ENCODE assay signal across 8 cellular contexts in genomic region chr2:101387151-101387807, GRCh38. TPM values are rescaled to one million over a fixed set of nuclear protein-coding genes. Genes with fewer than 3 reads are reported as not detected.
A peak's percentile ranks its signal among the peaks of the same experiment; 100 is the strongest.
DNase-seq lines count a peak whose midpoint lies in the region; ATAC-seq and TF ChIP-seq lines count a peak whose summit lies in the region.

Gene CREG2, minus strand, starts transcription at chr2:101387503. Its CDS starts 46 bp downstream, at chr2:101387457.

- H2AFZ ChIP-seq in HCT116 (ENCODE audit: low read depth, low read length, poor library complexity, severe bottlenecking) (peak within 1 kb of the TSS; percentile 96), parathyroid adenoma (peak within 1 kb of the TSS; percentile 88)

- H3K4me1 ChIP-seq in HCT116 (ENCODE audit: control insufficient read depth in 1 of 2, insufficient read depth in 2 of 2, low read length in 2 of 2) (peaks cover 0 to 18% of the 10 kb centered on the region in 2 experiments; a peak in 2 of 4 replicates), adipocyte (ENCODE audit: control insufficient read depth, insufficient read depth, low read length) (peaks cover 12% of the 10 kb centered on the region), parathyroid adenoma (no peaks in the 10 kb centered on the region), transverse colon (peaks cover 5 to 14% (median 11%) of the 10 kb centered on the region in 4 donors)

- intact Hi-C loops in HCT116 (cut with micrococcal nuclease), result loop anchor here (1.0 to 5.0 kb wide), 2 partner anchors 45 to 135 kb away; partner anchors contain the start of gene CNOT11
- intact Hi-C loops in cardiac septum (cut with DNase I), result no loop called here
- intact Hi-C loops in transverse colon (cut with DNase I; ENCODE audit: low total_unique reads), result no loop called here

- H3K27me3 ChIP-seq in HCT116 (ENCODE audit: insufficient read depth, low read length) (0 out of 2 replicates have a peak, but pooled peaks cover 5% of the 10 kb centered on the region), adipocyte (replicated peaks; ENCODE audit: control insufficient read depth, insufficient read depth, low read length) (peaks cover 9% of the 10 kb centered on the region), parathyroid adenoma (ENCODE audit: control insufficient read depth, insufficient read depth, low read length) (peaks cover 8% of the 10 kb centered on the region), transverse colon (peaks cover 67% of the 10 kb centered on the region)

- ATAC-seq in HCT116, result peak; percentile 91
- peak; percentile 91 for ATAC-seq in SK-N-SH treated with all-trans-retinoic acid at 6 μM for 48 hours
- no peak for ATAC-seq in GM18861 (IDR thresholded peaks at IDR 0.05; ENCODE audit: unreplicated experiment)

- TF ChIP-seq POLR2A in HCT116 (IDR thresholded peaks at IDR 0.05; ENCODE audit: borderline replicate concordance, extremely low read depth, insufficient read depth, insufficient read length) (no peak), transverse colon (IDR thresholded peaks at IDR 0.05) (no peak)

- H3K9me3 ChIP-seq in HCT116 (ENCODE audit: control insufficient read depth in 1 of 2, insufficient read depth in 1 of 2, low read depth in 1 of 2, low read length in 2 of 2), result no peaks in the 10 kb centered on the region
- no peaks in the 10 kb centered on the region for H3K9me3 ChIP-seq in adipocyte (ENCODE audit: control insufficient read depth, low read length)
- no peaks in the 10 kb centered on the region for H3K9me3 ChIP-seq in parathyroid adenoma (ENCODE audit: control insufficient read depth, low read length)
- H3K9me3 ChIP-seq in transverse colon, result no peaks in the 10 kb centered on the region

- no peak within 1 kb of the TSS for H3K27ac ChIP-seq in HCT116 (ENCODE audit: low read depth, low read length)
- no peak within 1 kb of the TSS for H3K27ac ChIP-seq in parathyroid adenoma
- H3K27ac ChIP-seq in transverse colon, result no peak within 1 kb of the TSS

- 0 to 3% methylated on average over 4 to 9 of the region's 79 CpGs for WGBS in transverse colon (ENCODE audit: low coverage in 1 of 2), 2 donors

- H3K9ac ChIP-seq in HCT116 (ENCODE audit: low read length) (peak within 1 kb of the TSS; percentile 30; the same call in 1 of the 2 replicates), adipocyte (ENCODE audit: low read length) (no peak within 1 kb of the TSS), parathyroid adenoma (no peak within 1 kb of the TSS)

- H3K4me3 ChIP-seq in HCT116 (replicated peaks in 1 of 2; ENCODE audit: low read depth in 1 of 2, low read length in 2 of 2) (peak within 1 kb of the TSS; percentile 42 to 57), adipocyte (ENCODE audit: low read length) (peak within 1 kb of the TSS; percentile 80), parathyroid adenoma (ENCODE audit: low read depth, low read length) (peak within 1 kb of the TSS; percentile 47), transverse colon (peak within 1 kb of the TSS in 3 of 4 donors; percentile 21 to 61 (median 40))

- in situ Hi-C loops in transverse colon (cut with MboI; ENCODE audit: low pct_ligation_motif_present in 1 of 4, low pct_unique_long_range_greater_than_20kb in 1 of 4, low sequenced_read_pairs in 3 of 4), result no loop called here

- DNase-seq in AG08396 (ENCODE audit: low spot score) (peak; percentile 88), HCT116 (ENCODE audit: low read depth, low spot score) (peak; percentile 26), adipocyte (ENCODE audit: low read depth) (peak; percentile 83), cardiac septum (ENCODE audit: low spot score) (peak; percentile 80), transverse colon (peak; percentile 32)

- CTCF ChIA-PET in HCT116 (lab: Charles Lee), result interaction anchor here (0.5 to 3.5 kb wide), 9 partner anchors 9 to 421 kb away, joined by 3 to 29 read pairs (median 4); partner anchors contain the start of gene RNF149

- TF ChIP-seq CTCF in HCT116 (IDR thresholded peaks at IDR 0.05 in 2 of 3, conservative IDR thresholded peaks at IDR 0.05 in 1 of 3; ENCODE audit: borderline replicate concordance in 1 of 3, insufficient read depth in 1 of 3, low read depth in 2 of 3, low read length in 2 of 3) (peak; percentile 41 to 72 (median 57)), parathyroid adenoma (IDR thresholded peaks at IDR 0.05) (peak; percentile 38), transverse colon (IDR thresholded peaks at IDR 0.05) (peak in 3 of 5 experiments; percentile 22 to 48 (median 28))

- no peaks in the 10 kb centered on the region for H3K9me2 ChIP-seq in HCT116 (ENCODE audit: insufficient read depth)

- RAD21 ChIA-PET in HCT116 (lab: Charles Lee; ENCODE audit: low non-redundant PET in 1 of 2, low total read pairs in 2 of 2, uncharacterized antibody in 2 of 2, unreplicated experiment in 2 of 2), result interaction anchor here in 1 of 2 experiments (1.2 kb wide), 1 partner anchor 45 kb away, joined by 3 read pairs; no protein-coding TSS in a partner anchor

- POLR2A ChIA-PET in HCT116 (lab: Charles Lee), result no interaction called here

- H3K79me2 ChIP-seq in HCT116 (ENCODE audit: insufficient read depth, low read length), result no peaks in the 10 kb centered on the region
- no peaks in the 10 kb centered on the region for H3K79me2 ChIP-seq in parathyroid adenoma

- peak within 1 kb of the TSS; percentile 88 for H3K4me2 ChIP-seq in HCT116 (ENCODE audit: low read length)
- H3K4me2 ChIP-seq in parathyroid adenoma (ENCODE audit: low read length), result peak within 1 kb of the TSS; percentile 77

- H3K36me3 ChIP-seq in HCT116 (ENCODE audit: control insufficient read depth in 1 of 2, insufficient read depth in 2 of 2, low read length in 2 of 2) (no peaks in the 10 kb centered on the region), adipocyte (ENCODE audit: control insufficient read depth, insufficient read depth, low read length, severe bottlenecking) (no peaks in the 10 kb centered on the region), parathyroid adenoma (ENCODE audit: control insufficient read depth, insufficient read depth, low read length) (no peaks in the 10 kb centered on the region), transverse colon (no peaks in the 10 kb centered on the region)

- no peaks in the 10 kb centered on the region for H4K20me1 ChIP-seq in HCT116 (ENCODE audit: insufficient read depth)

- no peak for TF ChIP-seq EP300 in transverse colon (IDR thresholded peaks at IDR 0.05; ENCODE audit: low read depth)

- peak; percentile 49 for TF ChIP-seq RAD21 in HCT116 (IDR thresholded peaks at IDR 0.05; ENCODE audit: low read depth)

- BruUV-seq in HCT116 (replicated peaks; lab: Mats Ljungman, UMichigan), result no TSS peak

TF ChIP-seq in HCT116, 20 proteins besides CTCF, POLR2A, EP300 and RAD21:
- TF ChIP-seq EZH2phosphoT487 (IDR thresholded peaks at IDR 0.05; ENCODE audit: borderline replicate concordance), result no peak
- peak; percentile 48 for TF ChIP-seq REST (IDR thresholded peaks at IDR 0.05; ENCODE audit: low read depth)

TF ChIP-seq in SK-N-SH treated with all-trans-retinoic acid at 6 μM for 48 hours, 23 proteins besides CTCF, POLR2A, EP300 and RAD21 (continues in another document):
- TF ChIP-seq ZC3H10 (CRISPR knock-in tag; IDR thresholded peaks at IDR 0.05) (no peak), CSDC2 (CRISPR knock-in tag; IDR thresholded peaks at IDR 0.05) (no peak), ESRRG (CRISPR knock-in tag; IDR thresholded peaks at IDR 0.05) (no peak), CREB5 (CRISPR knock-in tag; IDR thresholded peaks at IDR 0.05; ENCODE audit: low read depth) (no peak), CSRNP3 (CRISPR knock-in tag; IDR thresholded peaks at IDR 0.05) (no peak), ZFP3 (CRISPR knock-in tag; IDR thresholded peaks at IDR 0.05) (no peak), ZNF70 (CRISPR knock-in tag; IDR thresholded peaks at IDR 0.05) (no peak), RARB (CRISPR knock-in tag; IDR thresholded peaks at IDR 0.05) (no peak), PPARA (CRISPR knock-in tag; IDR thresholded peaks at IDR 0.05; ENCODE audit: borderline replicate concordance) (no peak), PATZ1 (CRISPR knock-in tag; IDR thresholded peaks at IDR 0.05; ENCODE audit: borderline replicate concordance) (no peak)

RNA-seq across cellular contexts. Expression of gene CREG2, which starts in this region (rescaled TPM):
- total RNA-seq in HCT116 (2021; ENCODE audit: unreplicated experiment) (0.12 TPM), cardiac septum (0.81 TPM), transverse colon (under 1 TPM in 2 of 4 donors, not detected in 2; under 0.01 to 0.16 TPM)
- 0.16 and 0.29 TPM in 2 replicates for polyA plus RNA-seq in HCT116 (2012)

Comparison
In these comparisons a context has a peak if more than half of its experiments do, and no peak if none do; other contexts are left out.
1. Peak in DNase-seq, ATAC-seq, H3K4me3 ChIP-seq, H3K9ac ChIP-seq and H3K4me2 ChIP-seq in HCT116; RNA of the gene not detected or under 1 TPM.
2. Peak in DNase-seq in cardiac septum; RNA of the gene not detected or under 1 TPM.
3. Peak in DNase-seq and H3K4me3 ChIP-seq in transverse colon; RNA of the gene not detected or under 1 TPM.
4. DNase-seq: peak in every context shown above with its lines; median percentile 88 in AG08396; 83 in adipocyte; 80 in cardiac septum; 32 in transverse colon; 26 in HCT116.